In the genomic region with DNA sequence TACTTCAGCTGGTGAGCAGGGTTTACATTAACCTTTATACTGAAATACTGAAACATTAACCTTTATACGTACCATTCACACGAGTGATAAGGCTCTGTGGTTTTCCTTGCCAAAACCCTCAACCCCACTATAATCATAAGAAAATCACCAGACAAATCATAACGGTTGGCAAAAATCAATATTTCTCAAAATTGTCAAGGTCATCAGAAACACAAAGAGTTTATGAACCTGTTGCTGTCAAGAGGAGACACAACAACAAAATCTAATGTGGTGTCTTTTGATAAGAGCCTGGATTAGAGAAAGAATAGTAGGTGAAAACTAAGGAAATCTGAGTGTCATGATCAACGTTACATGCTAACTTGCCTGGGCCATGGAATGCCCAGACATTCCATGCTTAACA, we compare ENCODE assay signal across 11 cellular contexts.
"Had no signal": no experiment of that assay in that cellular context is flagged by ENCODE, and none has a peak within 500 bp of the region (broad histone marks: within the 10 kb centered on the region; RNA-seq: fewer than 3 reads in every experiment).

No MANE protein-coding gene starts in this region.

- H3K27ac ChIP-seq: GM23248 had no signal

- H2AFZ ChIP-seq: GM23248, GM23338 had no signal

- H3K9ac ChIP-seq: GM23248 had no signal

- H3K4me1 ChIP-seq: HAP-1 had no signal

- H3K9me3 ChIP-seq: HAP-1 had no signal

- ATAC-seq: GM23338, HCT116 had no signal

- H3K4me3 ChIP-seq: GM23248, GM23338, HAP-1 had no signal

- H3K36me3 ChIP-seq: HAP-1 had no signal

- DNase-seq: GM23248, GOT3, H7, H9, HCEC 1CT, HFFc6 had no signal

- H3K4me2 ChIP-seq: GM23338 had no signal

- FAIRE-seq: H1, H54 had no signal
